In the genomic region with DNA sequence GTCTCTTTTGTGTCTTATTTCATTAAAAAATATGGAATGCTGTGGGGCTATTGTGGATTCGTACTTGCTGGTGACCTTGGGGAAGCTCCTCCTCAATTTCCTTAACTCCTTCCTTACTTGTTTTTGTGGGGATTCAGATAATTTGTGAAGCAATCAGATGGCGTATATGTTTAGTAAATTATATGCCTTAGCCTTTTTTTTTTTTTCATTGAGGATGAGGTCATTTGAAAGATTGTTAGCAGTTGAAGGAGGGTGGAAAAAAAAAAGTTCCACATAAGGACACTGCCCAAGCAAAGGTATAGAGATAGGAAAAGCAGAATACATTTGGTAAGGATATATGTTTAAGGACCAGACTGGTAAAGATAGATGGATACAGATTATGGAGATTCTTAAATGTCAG, we compare ENCODE assay signal across 1 cellular context.
TF ChIP-seq lines count a peak whose summit lies in the region.

No MANE protein-coding gene starts in this region.

TF ChIP-seq in neural cell, 6 proteins besides CTCF, POLR2A, EP300 and RAD21:
- TF ChIP-seq SMC3 (conservative IDR thresholded peaks at IDR 0.05; ENCODE audit: poor library complexity), result no peak
- no peak for TF ChIP-seq MXI1 (conservative IDR thresholded peaks at IDR 0.05; ENCODE audit: poor library complexity, severe bottlenecking)
- TF ChIP-seq POLR2AphosphoS5 (IDR thresholded peaks at IDR 0.05), result no peak
- no peak for TF ChIP-seq TAF1 (IDR thresholded peaks at IDR 0.05; ENCODE audit: low read depth)
- TF ChIP-seq, protein P1, sequence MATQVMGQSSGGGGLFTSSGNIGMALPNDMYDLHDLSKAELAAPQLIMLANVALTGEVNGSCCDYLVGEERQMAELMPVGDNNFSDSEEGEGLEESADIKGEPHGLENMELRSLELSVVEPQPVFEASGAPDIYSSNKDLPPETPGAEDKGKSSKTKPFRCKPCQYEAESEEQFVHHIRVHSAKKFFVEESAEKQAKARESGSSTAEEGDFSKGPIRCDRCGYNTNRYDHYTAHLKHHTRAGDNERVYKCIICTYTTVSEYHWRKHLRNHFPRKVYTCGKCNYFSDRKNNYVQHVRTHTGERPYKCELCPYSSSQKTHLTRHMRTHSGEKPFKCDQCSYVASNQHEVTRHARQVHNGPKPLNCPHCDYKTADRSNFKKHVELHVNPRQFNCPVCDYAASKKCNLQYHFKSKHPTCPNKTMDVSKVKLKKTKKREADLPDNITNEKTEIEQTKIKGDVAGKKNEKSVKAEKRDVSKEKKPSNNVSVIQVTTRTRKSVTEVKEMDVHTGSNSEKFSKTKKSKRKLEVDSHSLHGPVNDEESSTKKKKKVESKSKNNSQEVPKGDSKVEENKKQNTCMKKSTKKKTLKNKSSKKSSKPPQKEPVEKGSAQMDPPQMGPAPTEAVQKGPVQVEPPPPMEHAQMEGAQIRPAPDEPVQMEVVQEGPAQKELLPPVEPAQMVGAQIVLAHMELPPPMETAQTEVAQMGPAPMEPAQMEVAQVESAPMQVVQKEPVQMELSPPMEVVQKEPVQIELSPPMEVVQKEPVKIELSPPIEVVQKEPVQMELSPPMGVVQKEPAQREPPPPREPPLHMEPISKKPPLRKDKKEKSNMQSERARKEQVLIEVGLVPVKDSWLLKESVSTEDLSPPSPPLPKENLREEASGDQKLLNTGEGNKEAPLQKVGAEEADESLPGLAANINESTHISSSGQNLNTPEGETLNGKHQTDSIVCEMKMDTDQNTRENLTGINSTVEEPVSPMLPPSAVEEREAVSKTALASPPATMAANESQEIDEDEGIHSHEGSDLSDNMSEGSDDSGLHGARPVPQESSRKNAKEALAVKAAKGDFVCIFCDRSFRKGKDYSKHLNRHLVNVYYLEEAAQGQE (IDR thresholded peaks at IDR 0.05; ENCODE audit: borderline replicate concordance), result no peak
